Comparison of ENCODE assay signal across 1 cellular context in genomic region chr9:25964239-25964638, GRCh38.
TF ChIP-seq lines count a peak whose summit lies in the region.

No MANE protein-coding gene starts in this region.

TF ChIP-seq in HepG2, 621 proteins besides CTCF, POLR2A, EP300 and RAD21 (continued from another document):
- no peak for TF ChIP-seq LRRFIP1 (CRISPR knock-in tag; conservative IDR thresholded peaks at IDR 0.05)
